21 cellular contexts compared by ENCODE assay signal in genomic region chr12:2312156-2312555, GRCh38.
DNase-seq lines count a peak whose midpoint lies in the region; ATAC-seq, FAIRE-seq and TF ChIP-seq lines count a peak whose summit lies in the region.
"Had no signal": no experiment of that assay in that cellular context is flagged by ENCODE, and none has a peak within 500 bp of the region (broad histone marks: within the 10 kb centered on the region; RNA-seq: fewer than 3 reads in every experiment).

No MANE protein-coding gene starts in this region.

- H3K9ac ChIP-seq in mesenchymal stem cell (ENCODE audit: low read length) = no peak overlapping the region
- H3K9ac ChIP-seq in kidney (ENCODE audit: low read length in 2 of 2) = no peak overlapping the region

- H3K23ac ChIP-seq in mesenchymal stem cell (ENCODE audit: low read length in 2 of 2) = no peak overlapping the region

- H2AFZ ChIP-seq in mesenchymal stem cell (ENCODE audit: low read depth, low read length) = no peak overlapping the region
- H2AFZ ChIP-seq: PC-9 had no signal

- no peak overlapping the region for H2AK5ac ChIP-seq in mesenchymal stem cell (ENCODE audit: low read length, severe bottlenecking)

- peak overlapping the region; percentile 45 to 67 for H2BK12ac ChIP-seq in mesenchymal stem cell (ENCODE audit: low read length in 2 of 2)

- no peaks in the 10 kb centered on the region for H3K79me1 ChIP-seq in mesenchymal stem cell (replicated peaks; ENCODE audit: low read length, poor library complexity, severe bottlenecking)

- no peak for TF ChIP-seq POLR2A in sigmoid colon (IDR thresholded peaks at IDR 0.05)

- H3K27ac ChIP-seq in SJSA1 (peak overlapping the region; percentile 93), mesenchymal stem cell (ENCODE audit: low read length, poor library complexity, severe bottlenecking) (no peak overlapping the region), sigmoid colon (peak overlapping the region in 3 of 4 donors; percentile 76 to 82 (median 81)), brain microvascular endothelial cell (no peak overlapping the region), kidney (ENCODE audit: low read depth in 2 of 2, low read length in 2 of 2) (no peak overlapping the region)
- H3K27ac ChIP-seq: C4-2B, PC-9 had no signal

- peaks cover 5% of the 10 kb centered on the region for H3K9me3 ChIP-seq in SJSA1 (replicated peaks)
- peaks cover 6% of the 10 kb centered on the region for H3K9me3 ChIP-seq in mesenchymal stem cell (ENCODE audit: control insufficient read depth, low read length)
- peaks cover 0 to 3% (median 0%) of the 10 kb centered on the region in 4 donors for H3K9me3 ChIP-seq in sigmoid colon
- H3K9me3 ChIP-seq in kidney (ENCODE audit: control insufficient read depth in 1 of 2, low read length in 2 of 2) = no peaks in the 10 kb centered on the region

- no peak overlapping the region for H2BK15ac ChIP-seq in mesenchymal stem cell (ENCODE audit: low read depth, poor library complexity, severe bottlenecking)

- H4K91ac ChIP-seq in mesenchymal stem cell (ENCODE audit: low read length) = no peak overlapping the region

- FAIRE-seq in kidney (lab: Jason Lieb, UNC) = no peak
- FAIRE-seq: G401.6, HTR-8/SVneo had no signal

- H2BK5ac ChIP-seq in mesenchymal stem cell (ENCODE audit: low read depth, low read length, poor library complexity, severe bottlenecking) = no peak overlapping the region

- H3K18ac ChIP-seq in mesenchymal stem cell (ENCODE audit: low read depth in 1 of 2, low read length in 2 of 2) = peak overlapping the region; percentile 18 to 24

- in situ Hi-C loops in brain microvascular endothelial cell (cut with HindIII; ENCODE audit: low pct_ligation_motif_present, low sequenced_read_pairs) = no loop called here

- intact Hi-C loops in sigmoid colon (cut with DNase I) = no loop called here
- intact Hi-C loops in kidney (cut with DNase I) = no loop called here

- DNase-seq in SJSA1 (ENCODE audit: low read depth in 1 of 2, low spot score in 2 of 2) (no peak), mesenchymal stem cell (no peak), sigmoid colon (no peak), brain microvascular endothelial cell (no peak), kidney (no peak), H7 (no peak)
- DNase-seq: Caco-2; CD8-positive, alpha-beta T cell; KBM-7; NCI-H1105 treated with DMSO at 0.1 percent for 48 hours; NCI-H146; NCI-H2029; NCI-H446 treated with DMSO at 0.1 percent for 48 hours; NCI-H526; NCI-H82; SHP77 had no signal

- peak overlapping the region; percentile 22 for H4K8ac ChIP-seq in mesenchymal stem cell (ENCODE audit: low read length)

- H2BK120ac ChIP-seq in mesenchymal stem cell (ENCODE audit: low read depth, low read length) = no peak overlapping the region

- H3K36me3 ChIP-seq in SJSA1 = no peaks in the 10 kb centered on the region
- H3K36me3 ChIP-seq in mesenchymal stem cell (ENCODE audit: control insufficient read depth in 1 of 2, insufficient read depth in 2 of 2, low read depth in 1 of 2, low read length in 2 of 2) = peaks cover 0 to 3% of the 10 kb centered on the region in 2 experiments
- H3K36me3 ChIP-seq in sigmoid colon = no peaks in the 10 kb centered on the region
- no peaks in the 10 kb centered on the region for H3K36me3 ChIP-seq in brain microvascular endothelial cell (replicated peaks)
- H3K36me3 ChIP-seq in kidney (ENCODE audit: control insufficient read depth in 1 of 2, insufficient read depth in 2 of 2, low read length in 2 of 2) = no peaks in the 10 kb centered on the region
- no peaks in the 10 kb centered on the region for H3K36me3 ChIP-seq in H7 (replicated peaks; ENCODE audit: control insufficient read depth, insufficient read depth, low read length)

- H3K4ac ChIP-seq in mesenchymal stem cell (ENCODE audit: low read depth in 1 of 2, low read length in 2 of 2) = peak overlapping the region in 1 of 2 experiments; percentile 30

- H3K4me1 ChIP-seq in SJSA1 (replicated peaks) (peaks cover 31% of the 10 kb centered on the region), mesenchymal stem cell (ENCODE audit: control insufficient read depth, insufficient read depth, low read depth, low read length) (peaks cover 3% of the 10 kb centered on the region), sigmoid colon (peaks cover 0 to 65% (median 56%) of the 10 kb centered on the region in 4 donors), kidney (ENCODE audit: control insufficient read depth in 1 of 2, insufficient read depth in 1 of 2, low read depth in 1 of 2, low read length in 2 of 2) (peaks cover 0 to 3% of the 10 kb centered on the region in 2 donors)
- H3K4me1 ChIP-seq: Caco-2 had no signal

- H3K27me3 ChIP-seq in SJSA1 (replicated peaks) (no peaks in the 10 kb centered on the region), mesenchymal stem cell (ENCODE audit: control insufficient read depth in 1 of 2, insufficient read depth in 1 of 2, low read length in 2 of 2) (no peaks in the 10 kb centered on the region), sigmoid colon (no peaks in the 10 kb centered on the region), brain microvascular endothelial cell (replicated peaks) (no peaks in the 10 kb centered on the region), H7 (ENCODE audit: control insufficient read depth, insufficient read depth, low read length) (no peaks in the 10 kb centered on the region)

- H3K4me2 ChIP-seq in mesenchymal stem cell (ENCODE audit: low read length, poor library complexity, severe bottlenecking) = no peak overlapping the region
- H3K4me2 ChIP-seq: PC-9 had no signal

- no peak overlapping the region for H3K14ac ChIP-seq in mesenchymal stem cell (ENCODE audit: low read length in 2 of 2)

- 89% methylated on average over 8 of the region's 9 CpGs for WGBS in mesenchymal stem cell
- WGBS in sigmoid colon, 2 donors = 80 to 85% methylated on average over 9 of the region's 9 CpGs

- H3K4me3 ChIP-seq in SJSA1 = no peak overlapping the region
- H3K4me3 ChIP-seq in mesenchymal stem cell (ENCODE audit: insufficient read depth in 1 of 2, low read depth in 1 of 2, low read length in 2 of 2) = no peak overlapping the region
- no peak overlapping the region for H3K4me3 ChIP-seq in sigmoid colon
- H3K4me3 ChIP-seq in brain microvascular endothelial cell (ENCODE audit: low read depth, low read length) = no peak overlapping the region
- H3K4me3 ChIP-seq in kidney (ENCODE audit: low read length in 2 of 2) = no peak overlapping the region
- H3K4me3 ChIP-seq in H7 (ENCODE audit: insufficient read depth, low read depth, low read length) = no peak overlapping the region
- H3K4me3 ChIP-seq: PC-9 had no signal

- TF ChIP-seq EP300 in sigmoid colon (IDR thresholded peaks at IDR 0.05) = no peak

- no peak for TF ChIP-seq CTCF in sigmoid colon (IDR thresholded peaks at IDR 0.05)
- TF ChIP-seq CTCF in brain microvascular endothelial cell (IDR thresholded peaks at IDR 0.05; ENCODE audit: low read depth, low read length, missing control alignments) = no peak
- TF ChIP-seq CTCF in kidney (IDR thresholded peaks at IDR 0.05; ENCODE audit: borderline replicate concordance, extremely low read depth, insufficient read depth) = no peak

- ATAC-seq in GM19324 (IDR thresholded peaks at IDR 0.05; ENCODE audit: low FRiP score, unreplicated experiment) = no peak
- ATAC-seq: CD8-positive, alpha-beta T cell had no signal

Comparison
In these comparisons a context has a peak if more than half of its experiments do, and no peak if none do; other contexts are left out.
1. H3K27ac ChIP-seq: peak in SJSA1 (single experiment) and sigmoid colon (3 of 4); none in mesenchymal stem cell (single experiment), brain microvascular endothelial cell (single experiment) and kidney (0 of 2).